Comparison of ENCODE assay signal across 21 cellular contexts in the genomic region with DNA sequence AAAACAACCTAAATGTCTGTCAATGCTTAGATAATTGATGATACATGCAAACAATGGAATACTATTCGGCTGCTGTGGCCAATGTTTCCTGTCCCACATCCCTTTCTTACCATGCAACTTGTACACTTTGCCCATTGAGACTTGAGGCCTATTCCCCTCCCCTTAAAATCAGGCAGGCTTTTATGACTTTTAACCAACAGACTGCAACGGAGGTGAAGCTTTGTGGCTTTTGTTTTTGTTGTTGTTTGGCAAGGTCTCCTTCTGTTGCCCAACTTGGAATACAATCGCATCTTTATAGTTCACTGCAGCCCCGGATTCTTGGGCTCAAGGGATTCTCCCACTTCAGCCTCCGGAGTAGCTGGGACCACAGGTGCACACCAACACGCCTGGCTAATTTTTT. TPM values are rescaled to one million over a fixed set of nuclear protein-coding genes. Genes with fewer than 3 reads are reported as not detected.
"Had no signal": no experiment of that assay in that cellular context is flagged by ENCODE, and none has a peak within 500 bp of the region (broad histone marks: within the 10 kb centered on the region; RNA-seq: fewer than 3 reads in every experiment).

No MANE protein-coding gene starts in this region.

- ATAC-seq: K562, SK-N-SH treated with all-trans-retinoic acid at 6 μM for 48 hours, T-cell had no signal

- H3K27ac ChIP-seq: HL-60, KMS-11, RWPE1 had no signal

- H3K4me2 ChIP-seq: KMS-11 had no signal

- DNase-seq: Kasumi-1, MM.1S, NCI-H1092 treated with DMSO at 0.1 percent for 48 hours, NCI-H1436, NCI-H187, NCI-H2029, NCI-H2081 treated with DMSO at 0.1 percent for 48 hours, NCI-H2171, NCI-H226, NCI-H446, NCI-H510A, NCI-H524 treated with DMSO at 0.1 percent for 48 hours, NCI-H69, NCI-H774, SHP77, T-cell had no signal

- H3K9ac ChIP-seq: KMS-11 had no signal

- H3K4me3 ChIP-seq: K562 had no signal

RNA-seq across cellular contexts. Expression of a gene that starts 10.2 kb away (rescaled TPM):
- total RNA-seq: T-cell had no signal
